Comparison of ENCODE assay signal across 22 cellular contexts in genomic region chr11:21412652-21413383, GRCh38.
"Had no signal": no experiment of that assay in that cellular context is flagged by ENCODE, and none has a peak within 500 bp of the region (broad histone marks: within the 10 kb centered on the region; RNA-seq: fewer than 3 reads in every experiment).

No MANE protein-coding gene starts in this region.

- DNase-seq: activated CD4-positive, alpha-beta T cell treated with anti-CD3 and anti-CD28 coated beads for 36 hours; activated CD4-positive, alpha-beta T cell treated with anti-CD3 and anti-CD28 coated beads, Interleukin-2, amount 50 U/mL, for 4 hours; activated CD4-positive, CD25-positive, alpha-beta regulatory T cell; activated naive CD4-positive, alpha-beta T cell; activated T-cell treated with anti-CD3 and anti-CD28 coated beads for 4 hours; activated T-cell treated with anti-CD3 and anti-CD28 coated beads, Interleukin-2, amount 50 U/mL, for 72 hours; central memory CD4-positive, alpha-beta T cell; head of caudate nucleus; hippocampal formation; left colon; naive B cell; nephron progenitor cell; ovary; right lobe of liver; stimulated activated CD4-positive, alpha-beta T cell treated with anti-CD3 and anti-CD28 coated beads, Interleukin-2, amount 100 ng/mL, for 48 hours; stimulated activated naive CD8-positive, alpha-beta T cell treated with anti-CD3 and anti-CD28 coated beads, Interleukin-15, Interleukin-2, amounts not matched to agents 100 U/mL and 50 U/mL, for 24 hours; testis; transverse colon had no signal

- H3K27ac ChIP-seq: breast epithelium, gastroesophageal sphincter, neutrophil, ovary, right lobe of liver, testis, transverse colon had no signal

- H3K27me3 ChIP-seq: breast epithelium, gastroesophageal sphincter, neutrophil, ovary, right lobe of liver, testis, transverse colon had no signal

- H3K4me3 ChIP-seq: breast epithelium, gastroesophageal sphincter, ovary, right lobe of liver, testis, transverse colon had no signal

- H3K9me3 ChIP-seq: breast epithelium, gastroesophageal sphincter, neutrophil, ovary, right lobe of liver, testis, transverse colon had no signal

- H3K36me3 ChIP-seq: breast epithelium, gastroesophageal sphincter, neutrophil, ovary, right lobe of liver, transverse colon had no signal

- ATAC-seq: activated CD4-positive, alpha-beta T cell treated with anti-CD3 and anti-CD28 coated beads for 36 hours; activated naive CD4-positive, alpha-beta T cell treated with anti-CD3 and anti-CD28 coated beads, Interleukin-2, amount 50 U/mL, for 72 hours; activated T-cell treated with anti-CD3 and anti-CD28 coated beads, Interleukin-2, amount 50 U/mL, for 72 hours; gastroesophageal sphincter; left colon; right lobe of liver; stimulated activated naive CD8-positive, alpha-beta T cell treated with anti-CD3 and anti-CD28 coated beads, Interleukin-15, Interleukin-2, amounts not matched to agents 100 U/mL and 50 U/mL, for 24 hours had no signal

- H3K4me1 ChIP-seq: breast epithelium, gastroesophageal sphincter, right lobe of liver, testis, transverse colon had no signal
